ENCODE assay signal across 1 cellular context in genomic region chr2:170157025-170157684, GRCh38.
TF ChIP-seq lines count a peak whose summit lies in the region.

No MANE protein-coding gene starts in this region.

TF ChIP-seq in HCT116, 20 proteins besides CTCF, POLR2A, EP300 and RAD21 (continued from another document):
- TF ChIP-seq MAX (IDR thresholded peaks at IDR 0.05) (no peak), ZFX (IDR thresholded peaks at IDR 0.05) (no peak), FOSL1 (IDR thresholded peaks at IDR 0.05; ENCODE audit: low read depth) (no peak), TCF7L2 (IDR thresholded peaks at IDR 0.05; ENCODE audit: borderline replicate concordance, extremely low read depth, insufficient read depth, insufficient read length) (no peak), EZH2phosphoT487 (IDR thresholded peaks at IDR 0.05; ENCODE audit: borderline replicate concordance) (no peak)
